8 cellular contexts compared by ENCODE assay signal in genomic region chr18:79987566-79987965, GRCh38. TPM values are rescaled to one million over a fixed set of nuclear protein-coding genes. Genes with fewer than 3 reads are reported as not detected.
DNase-seq lines count a peak whose midpoint lies in the region; ATAC-seq, FAIRE-seq and TF ChIP-seq lines count a peak whose summit lies in the region.

No MANE protein-coding gene starts in this region.

- H4K20me1 ChIP-seq in keratinocyte (ENCODE audit: control insufficient read depth, extremely low read depth, insufficient read depth, low read length): peaks cover 26% of the 10 kb centered on the region

- H3K4me3 ChIP-seq in keratinocyte (ENCODE audit: control insufficient read depth in 2 of 3, extremely low read depth in 1 of 3, insufficient read depth in 2 of 3, low read depth in 1 of 3, low read length in 3 of 3): peak overlapping the region; percentile 94 to 100 (median 99)

- no peaks in the 10 kb centered on the region for H3K27me3 ChIP-seq in keratinocyte (ENCODE audit: control insufficient read depth, extremely low read depth, insufficient read depth, low read length)

- peaks cover 13% of the 10 kb centered on the region for H3K4me1 ChIP-seq in keratinocyte (ENCODE audit: control insufficient read depth, extremely low read depth, insufficient read depth, low read length)

- H3K9ac ChIP-seq in keratinocyte (ENCODE audit: control insufficient read depth, extremely low read depth, insufficient read depth, low read length): peak overlapping the region; percentile 85

- H3K9me1 ChIP-seq in keratinocyte (ENCODE audit: control insufficient read depth, extremely low read depth, insufficient read depth, low read length): peaks cover 3% of the 10 kb centered on the region

- no peak for DNase-seq in activated CD4-positive, alpha-beta T cell treated with anti-CD3 and anti-CD28 coated beads, Interleukin-2, amount 10 ng/mL, durations not matched to agents 24 days and 14 days
- DNase-seq in activated CD4-positive, alpha-beta T cell treated with anti-CD3 and anti-CD28 coated beads for 1 hour: no peak
- DNase-seq in activated naive CD4-positive, alpha-beta T cell treated with anti-CD3 and anti-CD28 coated beads, Interleukin-2, amount 50 U/mL, for 72 hours (ENCODE audit: low spot score in 2 of 2): no peak
- DNase-seq in keratinocyte (ENCODE audit: low read depth, low spot score): no peak
- no peak for DNase-seq in NK-92 (lab: John Stamatoyannopoulos, UW; ENCODE audit: unreplicated experiment)

- no peak for TF ChIP-seq CTCF in keratinocyte (optimal IDR thresholded peaks at IDR 0.05 in 1 of 3, IDR thresholded peaks at IDR 0.05 in 1 of 3, conservative IDR thresholded peaks at IDR 0.05 in 1 of 3; ENCODE audit: extremely low read depth in 1 of 3, insufficient read depth in 2 of 3, low read length in 3 of 3)

- ATAC-seq in activated naive CD4-positive, alpha-beta T cell treated with anti-CD3 and anti-CD28 coated beads, Interleukin-2, amount 50 U/mL, for 72 hours: no peak
- no peak for ATAC-seq in GM21786 (IDR thresholded peaks at IDR 0.05; ENCODE audit: unreplicated experiment)
- no peak for ATAC-seq in GM19395 (IDR thresholded peaks at IDR 0.05; ENCODE audit: unreplicated experiment)

- FAIRE-seq in keratinocyte (lab: Jason Lieb, UNC): no peak

- H3K4me3 Mint-ChIP-seq in activated CD4-positive, alpha-beta T cell treated with anti-CD3 and anti-CD28 coated beads, Interleukin-2, amount 10 ng/mL, durations not matched to agents 24 days and 14 days: peak overlapping the region; percentile 88

- intact Hi-C loops in activated CD4-positive, alpha-beta T cell treated with anti-CD3 and anti-CD28 coated beads, Interleukin-2, amount 10 ng/mL, durations not matched to agents 24 days and 14 days (cut with micrococcal nuclease): no loop called here

- peaks cover 27% of the 10 kb centered on the region for H3K36me3 Mint-ChIP-seq in activated CD4-positive, alpha-beta T cell treated with anti-CD3 and anti-CD28 coated beads, Interleukin-2, amount 10 ng/mL, durations not matched to agents 24 days and 14 days (ENCODE audit: low read depth)
- H3K36me3 Mint-ChIP-seq in activated naive CD4-positive, alpha-beta T cell treated with anti-CD3 and anti-CD28 coated beads, Interleukin-2, amount 50 U/mL, for 72 hours: peaks cover 12 to 33% of the 10 kb centered on the region in 2 donors

- H3K36me3 ChIP-seq in keratinocyte (ENCODE audit: control insufficient read depth in 2 of 2, extremely low read depth in 1 of 2, insufficient read depth in 2 of 2, low read length in 2 of 2): peaks cover 2 to 6% of the 10 kb centered on the region in 2 experiments

- H3K4me1 Mint-ChIP-seq in activated CD4-positive, alpha-beta T cell treated with anti-CD3 and anti-CD28 coated beads, Interleukin-2, amount 10 ng/mL, durations not matched to agents 24 days and 14 days: peaks cover 40% of the 10 kb centered on the region

- peak overlapping the region; percentile 92 for H3K27ac Mint-ChIP-seq in activated CD4-positive, alpha-beta T cell treated with anti-CD3 and anti-CD28 coated beads, Interleukin-2, amount 10 ng/mL, durations not matched to agents 24 days and 14 days
- peak overlapping the region; percentile 90 to 95 for H3K27ac Mint-ChIP-seq in activated naive CD4-positive, alpha-beta T cell treated with anti-CD3 and anti-CD28 coated beads, Interleukin-2, amount 50 U/mL, for 72 hours

- no peak overlapping the region for H2AFZ ChIP-seq in keratinocyte (ENCODE audit: control insufficient read depth, low read length)

- peaks cover 57% of the 10 kb centered on the region for H3K79me2 ChIP-seq in keratinocyte (ENCODE audit: control insufficient read depth, insufficient read depth, low read length)

- no peaks in the 10 kb centered on the region for H3K27me3 Mint-ChIP-seq in activated CD4-positive, alpha-beta T cell treated with anti-CD3 and anti-CD28 coated beads, Interleukin-2, amount 10 ng/mL, durations not matched to agents 24 days and 14 days

- no peaks in the 10 kb centered on the region for H3K9me3 ChIP-seq in keratinocyte (ENCODE audit: control insufficient read depth, low read depth, low read length)

- peak overlapping the region; percentile 98 for H3K4me2 ChIP-seq in keratinocyte (ENCODE audit: control insufficient read depth, extremely low read depth, insufficient read depth, low read depth, low read length)

- H3K27ac ChIP-seq in keratinocyte (ENCODE audit: control insufficient read depth, insufficient read depth, low read length) (peak overlapping the region; percentile 77), temporal lobe (ENCODE audit: low read depth, low read length) (peak overlapping the region; percentile 65)

- H3K9me3 Mint-ChIP-seq in activated CD4-positive, alpha-beta T cell treated with anti-CD3 and anti-CD28 coated beads, Interleukin-2, amount 10 ng/mL, durations not matched to agents 24 days and 14 days: no peaks in the 10 kb centered on the region
- H3K9me3 Mint-ChIP-seq in activated naive CD4-positive, alpha-beta T cell treated with anti-CD3 and anti-CD28 coated beads, Interleukin-2, amount 50 U/mL, for 72 hours: no peaks in the 10 kb centered on the region

- dilution Hi-C loops in keratinocyte (cut with MboI; ENCODE audit: extremely low pct_ligation_motif_present, low sequenced_read_pairs): no loop called here

RNA-seq across cellular contexts. Expression of gene TXNL4A, which starts 0.8 kb away (rescaled TPM):
- 198 and 210 TPM in 2 replicates for total RNA-seq in activated CD4-positive, alpha-beta T cell treated with anti-CD3 and anti-CD28 coated beads, Interleukin-2, amount 10 ng/mL, durations not matched to agents 24 days and 14 days
- 100 to 1,000 TPM; 142 to 148 TPM for total RNA-seq in activated naive CD4-positive, alpha-beta T cell treated with anti-CD3 and anti-CD28 coated beads, Interleukin-2, amount 50 U/mL, for 72 hours
- polyA plus RNA-seq in keratinocyte: 89.9 to 142 TPM (median 98.4 TPM) in 3 replicates
- polyA plus RNA-seq in keratinocyte (2011; ENCODE audit: low read depth): 191 TPM
- 102 and 125 TPM in 2 replicates for polyA plus RNA-seq in keratinocyte (2011; cell fraction: cytosol; rRNA removed)
- 40.2 and 40.7 TPM in 2 replicates for polyA plus RNA-seq in keratinocyte (2011; cell fraction: nucleus; rRNA removed)
- 96.6 and 119 TPM in 2 replicates for polyA plus RNA-seq in keratinocyte (2012; ENCODE audit: low replicate concordance)
- polyA minus RNA-seq in keratinocyte: 37.6 to 47.8 TPM (median 38.7 TPM) in 3 replicates
- polyA minus RNA-seq in keratinocyte (2011; cell fraction: cytosol; rRNA and poly(A)+ RNA removed): 90.5 TPM
- 4.9 and 9.6 TPM in 2 replicates for polyA minus RNA-seq in keratinocyte (2011; cell fraction: nucleus; rRNA and poly(A)+ RNA removed)
- 30.0 TPM for total RNA-seq in temporal lobe

RNA-seq across cellular contexts. Expression of gene HSBP1L1, which starts 23.1 kb away (rescaled TPM):
- 6.8 and 8.1 TPM in 2 replicates for total RNA-seq in activated CD4-positive, alpha-beta T cell treated with anti-CD3 and anti-CD28 coated beads, Interleukin-2, amount 10 ng/mL, durations not matched to agents 24 days and 14 days
- total RNA-seq in activated naive CD4-positive, alpha-beta T cell treated with anti-CD3 and anti-CD28 coated beads, Interleukin-2, amount 50 U/mL, for 72 hours: 10 to 100 TPM in 1 of 2 donors, 1 to 10 TPM in 1; 5.9 to 21.6 TPM
- 28.7 to 49.6 TPM (median 35.9 TPM) in 3 replicates for polyA plus RNA-seq in keratinocyte
- 55.9 TPM for polyA plus RNA-seq in keratinocyte (2011; ENCODE audit: low read depth)
- 26.0 and 27.3 TPM in 2 replicates for polyA plus RNA-seq in keratinocyte (2011; cell fraction: cytosol; rRNA removed)
- polyA plus RNA-seq in keratinocyte (2011; cell fraction: nucleus; rRNA removed): 47.1 and 59.1 TPM in 2 replicates
- polyA plus RNA-seq in keratinocyte (2012; ENCODE audit: low replicate concordance): 31.4 and 41.1 TPM in 2 replicates
- 4.9 to 9.0 TPM (median 7.5 TPM) in 3 replicates for polyA minus RNA-seq in keratinocyte
- 4.4 TPM for polyA minus RNA-seq in keratinocyte (2011; cell fraction: cytosol; rRNA and poly(A)+ RNA removed)
- 8.5 and 10.8 TPM in 2 replicates for polyA minus RNA-seq in keratinocyte (2011; cell fraction: nucleus; rRNA and poly(A)+ RNA removed)
- total RNA-seq in temporal lobe: 1.5 TPM

RNA-seq across cellular contexts. Expression of gene SLC66A2, which starts 36.1 kb away (rescaled TPM):
- total RNA-seq in activated CD4-positive, alpha-beta T cell treated with anti-CD3 and anti-CD28 coated beads, Interleukin-2, amount 10 ng/mL, durations not matched to agents 24 days and 14 days: 45.6 and 46.5 TPM in 2 replicates
- 10 to 100 TPM; 15.6 to 40.0 TPM for total RNA-seq in activated naive CD4-positive, alpha-beta T cell treated with anti-CD3 and anti-CD28 coated beads, Interleukin-2, amount 50 U/mL, for 72 hours
- polyA plus RNA-seq in keratinocyte: 16.3 to 32.4 TPM (median 19.8 TPM) in 3 replicates
- 21.3 TPM for polyA plus RNA-seq in keratinocyte (2011; ENCODE audit: low read depth)
- polyA plus RNA-seq in keratinocyte (2011; cell fraction: cytosol; rRNA removed): 10.8 and 28.7 TPM in 2 replicates
- polyA plus RNA-seq in keratinocyte (2011; cell fraction: nucleus; rRNA removed): 17.4 and 24.0 TPM in 2 replicates
- polyA plus RNA-seq in keratinocyte (2012; ENCODE audit: low replicate concordance): 33.0 and 39.1 TPM in 2 replicates
- 16.8 to 40.5 TPM (median 26.5 TPM) in 3 replicates for polyA minus RNA-seq in keratinocyte
- 53.1 TPM for polyA minus RNA-seq in keratinocyte (2011; cell fraction: cytosol; rRNA and poly(A)+ RNA removed)
- polyA minus RNA-seq in keratinocyte (2011; cell fraction: nucleus; rRNA and poly(A)+ RNA removed): 16.2 and 19.7 TPM in 2 replicates
- total RNA-seq in temporal lobe: 19.7 TPM

RNA-seq across cellular contexts. Expression of gene RBFA, which starts 46.7 kb away (rescaled TPM):
- total RNA-seq in activated CD4-positive, alpha-beta T cell treated with anti-CD3 and anti-CD28 coated beads, Interleukin-2, amount 10 ng/mL, durations not matched to agents 24 days and 14 days: 46.0 and 49.9 TPM in 2 replicates
- 10 to 100 TPM; 33.0 to 38.4 TPM for total RNA-seq in activated naive CD4-positive, alpha-beta T cell treated with anti-CD3 and anti-CD28 coated beads, Interleukin-2, amount 50 U/mL, for 72 hours
- polyA plus RNA-seq in keratinocyte: 20.0 to 31.1 TPM (median 30.7 TPM) in 3 replicates
- polyA plus RNA-seq in keratinocyte (2011; ENCODE audit: low read depth): 14.0 TPM
- polyA plus RNA-seq in keratinocyte (2011; cell fraction: cytosol; rRNA removed): 24.9 and 27.7 TPM in 2 replicates
- 36.9 and 37.6 TPM in 2 replicates for polyA plus RNA-seq in keratinocyte (2011; cell fraction: nucleus; rRNA removed)
- 14.1 and 29.4 TPM in 2 replicates for polyA plus RNA-seq in keratinocyte (2012; ENCODE audit: low replicate concordance)
- polyA minus RNA-seq in keratinocyte: 9.8 to 18.6 TPM (median 10.2 TPM) in 3 replicates
- 8.8 TPM for polyA minus RNA-seq in keratinocyte (2011; cell fraction: cytosol; rRNA and poly(A)+ RNA removed)
- polyA minus RNA-seq in keratinocyte (2011; cell fraction: nucleus; rRNA and poly(A)+ RNA removed): 10.4 and 16.5 TPM in 2 replicates
- 31.0 TPM for total RNA-seq in temporal lobe
